In genomic region chr13:99496322-99497142, GRCh38 we compare ENCODE assay signal across 8 cellular contexts. TPM values are rescaled to one million over a fixed set of nuclear protein-coding genes. Genes with fewer than 3 reads are reported as not detected.
DNase-seq lines count a peak whose midpoint lies in the region; ATAC-seq and FAIRE-seq lines count a peak whose summit lies in the region.

No MANE protein-coding gene starts in this region.

- peaks cover 5% of the 10 kb centered on the region for H3K27me3 Mint-ChIP-seq in activated naive CD4-positive, alpha-beta T cell treated with anti-CD3 and anti-CD28 coated beads, Interleukin-2, amount 10 ng/mL, durations not matched to agents 7 days and 5 days

- peak overlapping the region; percentile 100 for H3K27ac Mint-ChIP-seq in activated naive CD4-positive, alpha-beta T cell treated with anti-CD3 and anti-CD28 coated beads, Interleukin-2, amount 10 ng/mL, durations not matched to agents 7 days and 5 days

- no peak for FAIRE-seq in urothelium cell line (lab: Jason Lieb, UNC)

- peaks cover 76% of the 10 kb centered on the region for H3K4me1 Mint-ChIP-seq in activated naive CD4-positive, alpha-beta T cell treated with anti-CD3 and anti-CD28 coated beads, Interleukin-2, amount 10 ng/mL, durations not matched to agents 7 days and 5 days

- ATAC-seq in GM18508 (IDR thresholded peaks at IDR 0.05; ENCODE audit: insufficient read depth, unreplicated experiment): peak; percentile 44
- peak; percentile 35 for ATAC-seq in HG02973 (IDR thresholded peaks at IDR 0.05; ENCODE audit: unreplicated experiment)

- DNase-seq in RPMI7951 (ENCODE audit: low read depth) (peak; percentile 94), hypothalamus (lab: John Stamatoyannopoulos, UW) (peak in 31 of 51 donors; percentile 4 to 56 (median 17)), ecto neural progenitor cell (ENCODE audit: low spot score) (no peak), urothelium cell line (ENCODE audit: low spot score) (no peak)
- DNase-seq in activated naive CD4-positive, alpha-beta T cell treated with anti-CD3 and anti-CD28 coated beads, Interleukin-2, amount 10 ng/mL, durations not matched to agents 7 days and 5 days: peak; percentile 86
- DNase-seq in stimulated activated CD4-positive, alpha-beta T cell treated with anti-CD3 and anti-CD28 coated beads, Interleukin-2, amount 100 ng/mL, for 48 hours: peak; percentile 48 to 54

- peaks cover 42% of the 10 kb centered on the region for H3K36me3 Mint-ChIP-seq in activated naive CD4-positive, alpha-beta T cell treated with anti-CD3 and anti-CD28 coated beads, Interleukin-2, amount 10 ng/mL, durations not matched to agents 7 days and 5 days

- CTCF ChIA-PET in activated naive CD4-positive, alpha-beta T cell treated with anti-CD3 and anti-CD28 coated beads, Interleukin-2, amount 10 ng/mL, durations not matched to agents 7 days and 5 days (lab: Charles Lee): interaction anchor here (0.7 to 1.3 kb wide), 3 partner anchors 13 to 49 kb away, joined by 3 to 4 read pairs (median 3); no protein-coding TSS in a partner anchor

- peaks cover 22% of the 10 kb centered on the region for H3K9me3 Mint-ChIP-seq in activated naive CD4-positive, alpha-beta T cell treated with anti-CD3 and anti-CD28 coated beads, Interleukin-2, amount 10 ng/mL, durations not matched to agents 7 days and 5 days

- H3K4me3 Mint-ChIP-seq in activated naive CD4-positive, alpha-beta T cell treated with anti-CD3 and anti-CD28 coated beads, Interleukin-2, amount 10 ng/mL, durations not matched to agents 7 days and 5 days: peak overlapping the region; percentile 87

RNA-seq across cellular contexts. Expression of gene TM9SF2, which starts 4.7 kb away (rescaled TPM):
- 145 and 166 TPM in 2 replicates for total RNA-seq in RPMI7951 (2014; rRNA removed; shearing (Covaris generic))

Comparison
In these comparisons a context has a peak if more than half of its experiments do, and no peak if none do; other contexts are left out.
1. DNase-seq: peak in RPMI7951 (single experiment), activated naive CD4-positive, alpha-beta T cell treated with anti-CD3 and anti-CD28 coated beads, Interleukin-2, amount 10 ng/mL, durations not matched to agents 7 days and 5 days (single experiment), hypothalamus (31 of 51) and stimulated activated CD4-positive, alpha-beta T cell treated with anti-CD3 and anti-CD28 coated beads, Interleukin-2, amount 100 ng/mL, for 48 hours (2 of 2); none in ecto neural progenitor cell (single experiment) and urothelium cell line (single experiment).